26 cellular contexts compared by ENCODE assay signal in genomic region chr11:84129961-84130576, GRCh38.
"Had no signal": no experiment of that assay in that cellular context is flagged by ENCODE, and none has a peak within 500 bp of the region (broad histone marks: within the 10 kb centered on the region; RNA-seq: fewer than 3 reads in every experiment).

No MANE protein-coding gene starts in this region.

- ATAC-seq: activated CD8-positive, alpha-beta T cell treated with anti-CD3 and anti-CD28 coated beads for 36 hours; activated T-cell treated with anti-CD3 and anti-CD28 coated beads, Interleukin-2, amount 50 U/mL, for 4 hours; activated T-helper 17 cell treated with anti-CD3 and anti-CD28 coated beads, Interleukin-2, amount 50 U/mL, for 72 hours; effector memory CD8-positive, alpha-beta T cell; foreskin keratinocyte; gastrocnemius medialis; heart left ventricle; T-helper 17 cell had no signal

- H3K4me3 ChIP-seq: coronary artery, esophagus muscularis mucosa, gastrocnemius medialis, heart left ventricle had no signal

- H3K4me1 ChIP-seq: foreskin keratinocyte, gastrocnemius medialis, heart left ventricle had no signal

- H3K9me3 ChIP-seq: esophagus muscularis mucosa, gastrocnemius medialis, heart left ventricle had no signal

- DNase-seq: activated B cell treated with CpG ODN at 0.5 μM for 24 hours; activated CD4-positive, alpha-beta T cell treated with anti-CD3 and anti-CD28 coated beads for 48 hours; activated CD4-positive, alpha-beta T cell treated with anti-CD3 and anti-CD28 coated beads, Interleukin-2, amount 50 U/mL, for 1 hour; activated CD4-positive, alpha-beta T cell treated with anti-CD3 and anti-CD28 coated beads, Interleukin-2, amount 50 U/mL, for 48 hours; activated CD8-positive, alpha-beta memory T cell treated with anti-CD3 and anti-CD28 coated beads for 24 hours; activated CD8-positive, alpha-beta T cell treated with anti-CD3 and anti-CD28 coated beads for 36 hours; activated effector memory CD4-positive, alpha-beta T cell treated with Interleukin-2 at 50 U/mL for 16 hours; activated gamma-delta T cell treated with Interleukin-2 at 50 U/mL for 16 hours; activated naive CD4-positive, alpha-beta T cell treated with anti-CD3 and anti-CD28 coated beads, Interleukin-2, amount 50 U/mL, for 16 hours; activated naive CD4-positive, alpha-beta T cell treated with Interleukin-2 at 50 U/mL for 16 hours; activated T-cell treated with anti-CD3 and anti-CD28 coated beads, Interleukin-2, amount 50 U/mL, for 4 hours; amniotic stem cell; brain microvascular endothelial cell; effector CD4-positive, alpha-beta T cell; effector memory CD8-positive, alpha-beta T cell; erythroblast; foreskin keratinocyte; gastrocnemius medialis; glutamatergic neuron; heart left ventricle; T-helper 17 cell; T1000; WERI-Rb-1 had no signal

- H3K36me3 ChIP-seq: brain microvascular endothelial cell, esophagus muscularis mucosa, gastrocnemius medialis, heart left ventricle, WERI-Rb-1 had no signal

- H3K27me3 ChIP-seq: brain microvascular endothelial cell, esophagus muscularis mucosa, foreskin keratinocyte, gastrocnemius medialis, heart left ventricle had no signal

- H3K27ac ChIP-seq: brain microvascular endothelial cell, coronary artery, foreskin keratinocyte, gastrocnemius medialis, heart left ventricle, WERI-Rb-1 had no signal
